ENCODE assay signal across 13 cellular contexts in genomic region chr11:84164722-84165121, GRCh38.
"Had no signal": no experiment of that assay in that cellular context is flagged by ENCODE, and none has a peak within 500 bp of the region (broad histone marks: within the 10 kb centered on the region; RNA-seq: fewer than 3 reads in every experiment).

No MANE protein-coding gene starts in this region.

- H3K27me3 ChIP-seq: esophagus muscularis mucosa, foreskin keratinocyte, ovary, thyroid gland had no signal

- H3K9me3 ChIP-seq: esophagus muscularis mucosa, ovary, thyroid gland had no signal

- H3K4me1 Mint-ChIP-seq: activated CD4-positive, alpha-beta memory T cell treated with anti-CD3 and anti-CD28 coated beads, Interleukin-2, amount 10 ng/mL, durations not matched to agents 7 days and 5 days; stimulated activated effector memory CD8-positive, alpha-beta T cell treated with anti-CD3 and anti-CD28 coated beads, Interleukin-12 subunit alpha, Interleukin-12 subunit beta, amount 100 ng/mL, for 72 hours; T-helper 17 cell had no signal

- DNase-seq: activated CD4-positive, alpha-beta memory T cell treated with anti-CD3 and anti-CD28 coated beads, Interleukin-2, amount 10 ng/mL, durations not matched to agents 7 days and 5 days; activated CD4-positive, alpha-beta T cell treated with anti-CD3 and anti-CD28 coated beads for 4 hours; activated naive CD4-positive, alpha-beta T cell treated with anti-CD3 and anti-CD28 coated beads, Interleukin-2, amount 50 U/mL, for 16 hours; activated T-cell treated with anti-CD3 and anti-CD28 coated beads, Interleukin-2, amount 50 U/mL, for 24 hours; foreskin keratinocyte; glutamatergic neuron; hypothalamus; ovary; T-helper 17 cell; thyroid gland had no signal

- H3K36me3 ChIP-seq: esophagus muscularis mucosa, ovary, thyroid gland had no signal

- H3K27ac ChIP-seq: esophagus muscularis mucosa, foreskin keratinocyte, ovary, thyroid gland had no signal

- H3K4me3 Mint-ChIP-seq: activated CD4-positive, alpha-beta memory T cell treated with anti-CD3 and anti-CD28 coated beads, Interleukin-2, amount 10 ng/mL, durations not matched to agents 7 days and 5 days; activated T-cell treated with anti-CD3 and anti-CD28 coated beads, Interleukin-2, amount 50 U/mL, for 24 hours; stimulated activated effector memory CD8-positive, alpha-beta T cell treated with anti-CD3 and anti-CD28 coated beads, Interleukin-12 subunit alpha, Interleukin-12 subunit beta, amount 100 ng/mL, for 72 hours; T-helper 17 cell; WTC11 had no signal

- H3K27me3 Mint-ChIP-seq: activated CD4-positive, alpha-beta memory T cell treated with anti-CD3 and anti-CD28 coated beads, Interleukin-2, amount 10 ng/mL, durations not matched to agents 7 days and 5 days; activated T-cell treated with anti-CD3 and anti-CD28 coated beads, Interleukin-2, amount 50 U/mL, for 24 hours; T-helper 17 cell had no signal

- H3K27ac Mint-ChIP-seq: activated CD4-positive, alpha-beta memory T cell treated with anti-CD3 and anti-CD28 coated beads, Interleukin-2, amount 10 ng/mL, durations not matched to agents 7 days and 5 days; activated T-cell treated with anti-CD3 and anti-CD28 coated beads, Interleukin-2, amount 50 U/mL, for 24 hours; stimulated activated effector memory CD8-positive, alpha-beta T cell treated with anti-CD3 and anti-CD28 coated beads, Interleukin-12 subunit alpha, Interleukin-12 subunit beta, amount 100 ng/mL, for 72 hours; T-helper 17 cell; WTC11 had no signal

- H3K4me1 ChIP-seq: esophagus muscularis mucosa, foreskin keratinocyte had no signal

- H3K36me3 Mint-ChIP-seq: stimulated activated effector memory CD8-positive, alpha-beta T cell treated with anti-CD3 and anti-CD28 coated beads, Interleukin-12 subunit alpha, Interleukin-12 subunit beta, amount 100 ng/mL, for 72 hours; WTC11 had no signal

- ATAC-seq: foreskin keratinocyte; stimulated activated effector memory CD8-positive, alpha-beta T cell treated with anti-CD3 and anti-CD28 coated beads, Interleukin-12 subunit alpha, Interleukin-12 subunit beta, amount 100 ng/mL, for 72 hours; T-helper 17 cell; WTC11 had no signal

- H3K4me3 ChIP-seq: esophagus muscularis mucosa, ovary, thyroid gland had no signal
